Comparison of ENCODE assay signal across 23 cellular contexts in genomic region chr10:30254926-30255325, GRCh38.
"Had no signal": no experiment of that assay in that cellular context is flagged by ENCODE, and none has a peak within 500 bp of the region (broad histone marks: within the 10 kb centered on the region; RNA-seq: fewer than 3 reads in every experiment).

No MANE protein-coding gene starts in this region.

- H3K4me3 ChIP-seq: MG63, SJCRH30 had no signal

- H3K4me1 ChIP-seq: SJCRH30 had no signal

- H3K9me3 ChIP-seq: MG63, SJCRH30 had no signal

- H3K27ac ChIP-seq: RWPE1, SJCRH30 had no signal

- H3K27me3 ChIP-seq: MG63, SJCRH30 had no signal

- ATAC-seq: HepG2, Panc1, PC-3, SK-N-SH treated with all-trans-retinoic acid at 6 μM for 48 hours had no signal

- DNase-seq: IMR-90, Karpas-422, KG1, MG63, NCI-H1092, NCI-H1105 treated with DMSO at 0.1 percent for 48 hours, NCI-H1417 treated with DMSO at 0.1 percent for 48 hours, NCI-H146, NCI-H1694 treated with DMSO at 0.1 percent for 48 hours, NCI-H1930, NCI-H2081, NCI-H2107, NCI-H2227 treated with DMSO at 0.1 percent for 48 hours, NCI-H524, NCI-H526 treated with DMSO at 0.1 percent for 48 hours, NCI-H748 treated with DMSO at 0.1 percent for 48 hours, PC-3, SHP77 treated with DMSO at 0.1 percent for 48 hours, SJCRH30 had no signal

- H3K36me3 ChIP-seq: MG63, SJCRH30 had no signal
